14 cellular contexts compared by ENCODE assay signal in genomic region chr11:45233804-45234170, GRCh38. TPM values are rescaled to one million over a fixed set of nuclear protein-coding genes. Genes with fewer than 3 reads are reported as not detected.
DNase-seq lines count a peak whose midpoint lies in the region; ATAC-seq, FAIRE-seq and TF ChIP-seq lines count a peak whose summit lies in the region.
"Had no signal": no experiment of that assay in that cellular context is flagged by ENCODE, and none has a peak within 500 bp of the region (broad histone marks: within the 10 kb centered on the region; RNA-seq: fewer than 3 reads in every experiment).

No MANE protein-coding gene starts in this region.

- H3K9me3 Mint-ChIP-seq in CD14-positive monocyte = peaks cover 0 to 3% (median 0%) of the 10 kb centered on the region in 7 donors
- no peaks in the 10 kb centered on the region for H3K9me3 Mint-ChIP-seq in WTC11
- H3K9me3 Mint-ChIP-seq: stimulated activated naive CD8-positive, alpha-beta T cell treated with anti-CD3 and anti-CD28 coated beads, Interleukin-15, Interleukin-2, amounts not matched to agents 100 ng/mL and 50 ng/mL, for 24 hours; T-helper 1 cell treated with Interleukin-12 subunit alpha and Interleukin-12 subunit beta and Interleukin-4 antibody, amounts not matched to agents 30 μg/mL and 1 μg/mL, for 36 hours had no signal

- H2BK15ac ChIP-seq in neuronal stem cell (ENCODE audit: low read length) = no peak overlapping the region

- intact Hi-C loops in CD14-positive monocyte (cut with micrococcal nuclease) = no loop called here

- H3K9ac ChIP-seq in neuronal stem cell (ENCODE audit: low read depth, low read length, poor library complexity) = no peak overlapping the region

- H3K9me3 ChIP-seq in neuronal stem cell (replicated peaks in 1 of 2; ENCODE audit: control insufficient read depth in 2 of 2, insufficient read depth in 1 of 2, low read depth in 1 of 2, low read length in 2 of 2) = no peaks in the 10 kb centered on the region
- H3K9me3 ChIP-seq: neutrophil had no signal

- no peak for FAIRE-seq in RCC 7860 (lab: Jason Lieb, UNC)
- FAIRE-seq: bronchial epithelial cell, G401.6, urothelium cell line had no signal

- H3K14ac ChIP-seq in neuronal stem cell (ENCODE audit: low read length) = no peak overlapping the region

- no peak overlapping the region for H2BK120ac ChIP-seq in neuronal stem cell (ENCODE audit: low read depth, low read length)

- no peak overlapping the region for H2BK12ac ChIP-seq in neuronal stem cell (ENCODE audit: low read length)

- H3K27me3 Mint-ChIP-seq in CD14-positive monocyte (ENCODE audit: low read depth in 3 of 3) (peaks cover 4 to 5% (median 5%) of the 10 kb centered on the region in 3 donors), WTC11 (ENCODE audit: low read depth) (peaks cover 12% of the 10 kb centered on the region)

- H3K36me3 Mint-ChIP-seq in CD14-positive monocyte = no peaks in the 10 kb centered on the region
- H3K36me3 Mint-ChIP-seq in WTC11 = no peaks in the 10 kb centered on the region

- peaks cover 0 to 4% of the 10 kb centered on the region in 2 donors for H3K4me1 ChIP-seq in neuronal stem cell (ENCODE audit: control insufficient read depth in 2 of 2, insufficient read depth in 1 of 2, low read depth in 1 of 2, low read length in 2 of 2)

- DNase-seq in CD14-positive monocyte (ENCODE audit: low spot score) = peak; percentile 36
- DNase-seq in WTC11 (ENCODE audit: low spot score) = no peak
- no peak for DNase-seq in neuronal stem cell (ENCODE audit: low spot score)
- no peak for DNase-seq in HEK293T (ENCODE audit: extremely low spot score)
- DNase-seq in RCC 7860 (ENCODE audit: low spot score) = no peak

- no peaks in the 10 kb centered on the region for H3K79me1 ChIP-seq in neuronal stem cell (ENCODE audit: low read depth, low read length)

- no peak overlapping the region for H3K4me3 ChIP-seq in neuronal stem cell (ENCODE audit: low read length in 2 of 2)

- H3K4me3 Mint-ChIP-seq in CD14-positive monocyte (no peak overlapping the region), WTC11 (no peak overlapping the region)
- H3K4me3 Mint-ChIP-seq: stimulated activated naive CD8-positive, alpha-beta T cell treated with anti-CD3 and anti-CD28 coated beads, Interleukin-15, Interleukin-2, amounts not matched to agents 100 ng/mL and 50 ng/mL, for 24 hours; T-helper 1 cell treated with Interleukin-12 subunit alpha and Interleukin-12 subunit beta and Interleukin-4 antibody, amounts not matched to agents 30 μg/mL and 1 μg/mL, for 36 hours had no signal

- ATAC-seq in HG02642 (IDR thresholded peaks at IDR 0.05; ENCODE audit: poor library complexity, unreplicated experiment) (peak; percentile 17), WTC11 (peak; percentile 8; the same call in 1 of the 2 replicates), GM19324 (IDR thresholded peaks at IDR 0.05; ENCODE audit: low FRiP score, unreplicated experiment) (no peak)

- H2AK5ac ChIP-seq in neuronal stem cell (ENCODE audit: low read depth, low read length) = peak overlapping the region; percentile 56

- peak overlapping the region; percentile 7 for H3K18ac ChIP-seq in neuronal stem cell (ENCODE audit: low read length)

- no peak overlapping the region for H3K4ac ChIP-seq in neuronal stem cell (ENCODE audit: low read length)

- H3K4me2 ChIP-seq in neuronal stem cell (ENCODE audit: insufficient read depth, low read length, poor library complexity, severe bottlenecking) = no peak overlapping the region

- H3K27ac ChIP-seq in neuronal stem cell (replicated peaks; ENCODE audit: low read length) = no peak overlapping the region
- H3K27ac ChIP-seq: neutrophil had no signal

- H2BK5ac ChIP-seq in neuronal stem cell (ENCODE audit: low read length) = no peak overlapping the region

- H4K8ac ChIP-seq in neuronal stem cell (ENCODE audit: low read depth, low read length) = no peak overlapping the region

- peak; percentile 62 for TF ChIP-seq CTCF in CD14-positive monocyte (IDR thresholded peaks at IDR 0.05)
- TF ChIP-seq CTCF in WTC11 (IDR thresholded peaks at IDR 0.05) = 0 out of 2 replicates have a peak, but pooled peaks have one; percentile 18

- no peak overlapping the region for H4K91ac ChIP-seq in neuronal stem cell (ENCODE audit: low read depth, low read length, poor library complexity)

- H3K23ac ChIP-seq in neuronal stem cell (ENCODE audit: low read depth, low read length, poor library complexity) = no peak overlapping the region

- no CpG with 5 or more reads among the region's 14 CpGs for WGBS in neuronal stem cell (ENCODE audit: extremely low coverage in 2 of 2, insufficient read length in 2 of 2, insufficient replicate concordance in 1 of 2), 2 donors

- no peaks in the 10 kb centered on the region for H3K36me3 ChIP-seq in neuronal stem cell (replicated peaks in 1 of 2; ENCODE audit: control insufficient read depth in 2 of 2, insufficient read depth in 2 of 2, low read length in 2 of 2)
- H3K36me3 ChIP-seq: neutrophil had no signal

- H3K27me3 ChIP-seq in neuronal stem cell (ENCODE audit: control insufficient read depth in 3 of 3, insufficient read depth in 3 of 3, low read depth in 1 of 3, low read length in 3 of 3) = peaks cover 0 to 5% (median 0%) of the 10 kb centered on the region in 3 experiments

- H2AFZ ChIP-seq in neuronal stem cell (ENCODE audit: low read length) = no peak overlapping the region

- no peak overlapping the region for H3K27ac Mint-ChIP-seq in CD14-positive monocyte
- H3K27ac Mint-ChIP-seq in WTC11 = no peak overlapping the region
- H3K27ac Mint-ChIP-seq: stimulated activated naive CD8-positive, alpha-beta T cell treated with anti-CD3 and anti-CD28 coated beads, Interleukin-15, Interleukin-2, amounts not matched to agents 100 ng/mL and 50 ng/mL, for 24 hours; T-helper 1 cell treated with Interleukin-12 subunit alpha and Interleukin-12 subunit beta and Interleukin-4 antibody, amounts not matched to agents 30 μg/mL and 1 μg/mL, for 36 hours had no signal

- POLR2A ChIA-PET in WTC11 (lab: Charles Lee) = interaction anchor here (1.0 kb wide), 1 partner anchor 51 kb away, joined by 3 read pairs; no protein-coding TSS in a partner anchor
- POLR2A ChIA-PET in HEK293T (lab: Yijun Ruan, JAX) = no interaction called here

- CTCF ChIA-PET in WTC11 (lab: Charles Lee) = interaction anchor here (0.8 to 4.5 kb wide), 45 partner anchors 9 to 650 kb away, joined by 3 to 39 read pairs (median 4); partner anchors contain the start of gene SYT13
- CTCF ChIA-PET in HEK293T (lab: Yijun Ruan, JAX) = interaction anchor here (0.7 to 1.5 kb wide), 9 partner anchors 10 to 307 kb away, joined by 3 to 15 read pairs (median 5); no protein-coding TSS in a partner anchor

- H3K4me1 Mint-ChIP-seq in CD14-positive monocyte = peaks cover 7% of the 10 kb centered on the region
- H3K4me1 Mint-ChIP-seq in WTC11 = peaks cover 4% of the 10 kb centered on the region

TF ChIP-seq in WTC11, 78 proteins besides CTCF, POLR2A, EP300 and RAD21 (continues in another document):
- TF ChIP-seq FOXJ3 (CRISPR knock-in tag; IDR thresholded peaks at IDR 0.05; ENCODE audit: borderline replicate concordance) (no peak), MXD4 (CRISPR knock-in tag; IDR thresholded peaks at IDR 0.05; ENCODE audit: borderline replicate concordance) (no peak)

TF ChIP-seq in HEK293T, 16 proteins besides CTCF, POLR2A, EP300 and RAD21:
- TF ChIP-seq LEF1 (IDR thresholded peaks at IDR 0.05; ENCODE audit: borderline replicate concordance) = no peak
- TF ChIP-seq CTBP1 (IDR thresholded peaks at IDR 0.05; ENCODE audit: borderline replicate concordance) = no peak
- no peak for TF ChIP-seq SUZ12 (IDR thresholded peaks at IDR 0.05)
- TF ChIP-seq SP1 (IDR thresholded peaks at IDR 0.05) = no peak
- no peak for TF ChIP-seq L3MBTL2 (conservative IDR thresholded peaks at IDR 0.05)

RNA-seq across cellular contexts. Expression of gene SYT13, which starts 52.4 kb away (rescaled TPM):
- not detected for polyA plus RNA-seq in CD14-positive monocyte
- 10.8 to 15.1 TPM (median 12.0 TPM) in 3 replicates for total RNA-seq in WTC11 (2021)
- polyA plus RNA-seq in neuronal stem cell (2013, experiment 1 of 2) = 7.1 TPM
- polyA plus RNA-seq in neuronal stem cell (2013, experiment 2 of 2) = 7.3 TPM
- total RNA-seq: bronchial epithelial cell, IMR-90 had no signal
- polyA plus RNA-seq: IMR-90 had no signal
